15 cellular contexts compared by ENCODE assay signal in the genomic region with DNA sequence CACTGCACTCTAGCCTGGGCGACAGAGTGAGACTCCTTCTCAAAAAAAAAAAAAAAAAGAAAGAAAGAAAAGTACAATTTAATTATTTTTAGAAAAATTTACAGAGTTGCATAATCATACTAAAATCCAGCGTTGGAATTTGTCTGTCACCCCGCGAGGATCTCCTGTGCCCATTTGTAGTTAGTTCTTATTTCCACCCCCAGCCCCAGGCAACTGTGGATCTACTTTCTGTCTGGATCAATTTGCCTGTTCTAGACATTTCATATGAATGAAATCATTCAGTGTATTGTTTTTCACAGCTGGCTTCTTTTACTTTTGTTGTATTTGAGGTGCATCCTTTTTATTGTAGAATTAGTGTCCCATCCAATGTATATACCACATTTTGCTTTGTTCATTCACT.
DNase-seq lines count a peak whose midpoint lies in the region; ATAC-seq and TF ChIP-seq lines count a peak whose summit lies in the region.
"Had no signal": no experiment of that assay in that cellular context is flagged by ENCODE, and none has a peak within 500 bp of the region (broad histone marks: within the 10 kb centered on the region; RNA-seq: fewer than 3 reads in every experiment).

No MANE protein-coding gene starts in this region.

- no peaks in the 10 kb centered on the region for H3K9me2 ChIP-seq in PC-9 (ENCODE audit: insufficient read depth)

- H3K4me1 ChIP-seq in mucosa of descending colon (ENCODE audit: low read depth) (no peaks in the 10 kb centered on the region), PC-9 (replicated peaks; ENCODE audit: insufficient read depth) (no peaks in the 10 kb centered on the region)
- H3K4me1 ChIP-seq: HAP-1 had no signal

- no peak overlapping the region for H2AFZ ChIP-seq in PC-9

- BruUV-seq in PC-9 (replicated peaks; lab: Mats Ljungman, UMichigan), result no TSS peak

- no peaks in the 10 kb centered on the region for H3K4me1 Mint-ChIP-seq in nephron progenitor cell
- H3K4me1 Mint-ChIP-seq: IgD-negative memory B cell had no signal

- H3K36me3 Mint-ChIP-seq in nephron progenitor cell (ENCODE audit: low read depth), result peaks cover 68% of the 10 kb centered on the region
- H3K36me3 Mint-ChIP-seq: CD4-positive, CD25-positive, alpha-beta regulatory T cell had no signal

- intact Hi-C loops in mucosa of descending colon (cut with DNase I, micrococcal nuclease), result no loop called here
- intact Hi-C loops in PC-9 (cut with micrococcal nuclease; ENCODE audit: unreplicated experiment), result no loop called here

- no peaks in the 10 kb centered on the region for H3F3A ChIP-seq in PC-9 (ENCODE audit: insufficient read depth, low read depth)

- no peaks in the 10 kb centered on the region for H3K9me3 Mint-ChIP-seq in nephron progenitor cell
- H3K9me3 Mint-ChIP-seq: CD4-positive, CD25-positive, alpha-beta regulatory T cell had no signal

- no peak overlapping the region for H3K4me2 ChIP-seq in PC-9
- H3K4me2 ChIP-seq: A549; BLaER1 treated with 17β-estradiol and CSF1 and Interleukin-3, amounts not matched to agents 10 nM and 100 nM had no signal

- H3K9me3 ChIP-seq in mucosa of descending colon, result no peaks in the 10 kb centered on the region
- H3K9me3 ChIP-seq in PC-9 (ENCODE audit: insufficient read depth, low read depth), result no peaks in the 10 kb centered on the region
- H3K9me3 ChIP-seq: A549, HAP-1 had no signal

- peak overlapping the region; percentile 23 for H3K27ac Mint-ChIP-seq in nephron progenitor cell
- H3K27ac Mint-ChIP-seq: IgD-negative memory B cell had no signal

- H3K79me2 ChIP-seq in PC-9 (ENCODE audit: low read depth), result no peaks in the 10 kb centered on the region

- no peaks in the 10 kb centered on the region for H3K27me3 ChIP-seq in PC-9 (ENCODE audit: insufficient read depth, low read depth)
- H3K27me3 ChIP-seq: BLaER1 treated with 17β-estradiol and CSF1 and Interleukin-3, amounts not matched to agents 10 nM and 100 nM had no signal

- no peaks in the 10 kb centered on the region; the same call in 1 of the 2 replicates for H4K20me1 ChIP-seq in PC-9 (ENCODE audit: insufficient read depth)
- H4K20me1 ChIP-seq: BLaER1 treated with 17β-estradiol and CSF1 and Interleukin-3, amounts not matched to agents 10 nM and 100 nM had no signal

- H3K4me3 ChIP-seq in mucosa of descending colon (no peak overlapping the region), PC-9 (no peak overlapping the region)
- H3K4me3 ChIP-seq: A549; BLaER1 treated with 17β-estradiol and CSF1 and Interleukin-3, amounts not matched to agents 10 nM and 100 nM; HAP-1 had no signal

- CTCF ChIA-PET in PC-9 (lab: Charles Lee), result no interaction called here

- H3K4me3 Mint-ChIP-seq in nephron progenitor cell, result no peak overlapping the region
- H3K4me3 Mint-ChIP-seq: CD4-positive, CD25-positive, alpha-beta regulatory T cell; IgD-negative memory B cell had no signal

- ATAC-seq in HG03025 (IDR thresholded peaks at IDR 0.05; ENCODE audit: low FRiP score, unreplicated experiment) (no peak), HG02678 (IDR thresholded peaks at IDR 0.05; ENCODE audit: unreplicated experiment) (no peak), mucosa of descending colon (no peak)
- ATAC-seq: A549 had no signal

- H3K27ac ChIP-seq in PC-9, result no peak overlapping the region
- H3K27ac ChIP-seq: A549; BLaER1 treated with 17β-estradiol and CSF1 and Interleukin-3, amounts not matched to agents 10 nM and 100 nM had no signal

- H3K27me3 Mint-ChIP-seq in nephron progenitor cell (ENCODE audit: low read depth, poor library complexity), result no peaks in the 10 kb centered on the region

- TF ChIP-seq CTCF in nephron progenitor cell (IDR thresholded peaks at IDR 0.05), result no peak
- no peak for TF ChIP-seq CTCF in mucosa of descending colon (IDR thresholded peaks at IDR 0.05)
- TF ChIP-seq CTCF in PC-9 (conservative IDR thresholded peaks at IDR 0.05), result no peak

- H3K36me3 ChIP-seq in mucosa of descending colon (ENCODE audit: low read depth) (no peaks in the 10 kb centered on the region), PC-9 (ENCODE audit: low read depth) (no peaks in the 10 kb centered on the region)
- H3K36me3 ChIP-seq: BLaER1 treated with 17β-estradiol and CSF1 and Interleukin-3, amounts not matched to agents 10 nM and 100 nM had no signal

- DNase-seq in EL (peak; percentile 28), RPMI7951 (ENCODE audit: low read depth) (peak; percentile 64), nephron progenitor cell (no peak), mucosa of descending colon (no peak), PC-9 (no peak)
- DNase-seq: Calu3; CD4-positive, CD25-positive, alpha-beta regulatory T cell; DMS 273 treated with DMSO at 0.1 percent for 48 hours; KG1 had no signal

- POLR2A ChIA-PET in PC-9 (lab: Charles Lee; ENCODE audit: unreplicated experiment), result no interaction called here

Comparison
In these comparisons a context has a peak if more than half of its experiments do, and no peak if none do; other contexts are left out.
1. DNase-seq: peak in EL (single experiment) and RPMI7951 (single experiment); none in nephron progenitor cell (single experiment), mucosa of descending colon (0 of 3) and PC-9 (0 of 2).